ENCODE assay signal across 24 cellular contexts in the genomic region with DNA sequence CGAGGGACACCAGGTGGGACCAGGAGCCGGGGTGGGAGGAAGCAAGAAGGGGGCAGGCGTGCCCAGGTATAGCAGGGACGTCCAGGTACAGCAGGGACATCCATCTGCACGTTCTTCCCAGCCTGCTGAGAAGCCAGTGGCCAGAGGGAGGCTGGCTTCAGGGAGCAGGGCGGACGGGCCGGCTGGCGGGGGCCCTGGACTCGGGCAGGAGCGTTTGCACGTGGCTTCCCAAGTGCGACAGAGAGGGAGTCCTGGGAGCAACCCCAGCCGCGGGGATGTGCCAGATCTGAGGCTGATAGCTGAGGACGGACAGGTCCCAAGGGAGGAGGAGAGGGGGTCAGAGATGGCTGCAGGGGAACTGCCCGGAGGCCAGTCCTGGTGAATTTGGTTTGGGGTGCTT. TPM values are rescaled to one million over a fixed set of nuclear protein-coding genes. Genes with fewer than 3 reads are reported as not detected.
DNase-seq lines count a peak whose midpoint lies in the region; ATAC-seq and TF ChIP-seq lines count a peak whose summit lies in the region.
"Had no signal": no experiment of that assay in that cellular context is flagged by ENCODE, and none has a peak within 500 bp of the region (broad histone marks: within the 10 kb centered on the region; RNA-seq: fewer than 3 reads in every experiment).

No MANE protein-coding gene starts in this region.

- no peak overlapping the region for H2BK120ac ChIP-seq in IMR-90 (ENCODE audit: low read depth, low read length)

- H2BK15ac ChIP-seq in IMR-90 (ENCODE audit: low read depth, low read length), result no peak overlapping the region

- POLR2A ChIA-PET in IMR-90 (lab: Charles Lee; ENCODE audit: unreplicated experiment), result no interaction called here
- POLR2A ChIA-PET in CD4-positive, alpha-beta memory T cell (lab: Charles Lee; ENCODE audit: partially characterized antibody), result no interaction called here

- no peak overlapping the region for H3K23ac ChIP-seq in IMR-90 (ENCODE audit: low read depth, low read length)

- no peaks in the 10 kb centered on the region for H3K9me3 ChIP-seq in IMR-90 (ENCODE audit: control insufficient read depth, insufficient read depth, low read length)
- no peaks in the 10 kb centered on the region for H3K9me3 ChIP-seq in transverse colon
- no peaks in the 10 kb centered on the region for H3K9me3 ChIP-seq in CD4-positive, alpha-beta memory T cell (ENCODE audit: control insufficient read depth in 1 of 2, low read length in 2 of 2)
- H3K9me3 ChIP-seq: testis had no signal

- in situ Hi-C loops in IMR-90 (cut with MboI; ENCODE audit: low sequenced_read_pairs) (no loop called here), transverse colon (cut with MboI; ENCODE audit: low pct_ligation_motif_present in 1 of 4, low pct_unique_long_range_greater_than_20kb in 1 of 4, low sequenced_read_pairs in 3 of 4) (no loop called here)

- peaks cover 63 to 70% of the 10 kb centered on the region in 2 donors for H3K4me1 Mint-ChIP-seq in natural killer cell
- H3K4me1 Mint-ChIP-seq in CD4-positive, alpha-beta memory T cell, result peaks cover 11 to 37% (median 24%) of the 10 kb centered on the region in 4 donors

- H3K4me3 ChIP-seq in IMR-90 (ENCODE audit: insufficient read depth, low read depth, low read length), result no peak overlapping the region
- no peak overlapping the region for H3K4me3 ChIP-seq in transverse colon
- no peak overlapping the region for H3K4me3 ChIP-seq in CD4-positive, alpha-beta memory T cell (ENCODE audit: low read length in 2 of 2)
- H3K4me3 ChIP-seq: GM12878, hepatocyte, testis had no signal

- no peak overlapping the region for H4K5ac ChIP-seq in IMR-90 (ENCODE audit: low read depth, low read length)

- no peak overlapping the region for H2AK5ac ChIP-seq in IMR-90 (ENCODE audit: low read depth, low read length)

- peak overlapping the region; percentile 69 to 70 for H3K27ac Mint-ChIP-seq in natural killer cell
- H3K27ac Mint-ChIP-seq in CD4-positive, alpha-beta memory T cell, result peak overlapping the region in 2 of 7 donors; percentile 53 to 72

- H3K27me3 Mint-ChIP-seq in natural killer cell (ENCODE audit: low read depth in 2 of 2), result no peaks in the 10 kb centered on the region
- H3K27me3 Mint-ChIP-seq in CD4-positive, alpha-beta memory T cell, result no peaks in the 10 kb centered on the region
- H3K27me3 Mint-ChIP-seq: activated naive CD4-positive, alpha-beta T cell treated with anti-CD3 and anti-CD28 coated beads, Interleukin-2, amount 10 ng/mL, durations not matched to agents 7 days and 5 days had no signal

- no peak overlapping the region for H4K8ac ChIP-seq in IMR-90 (ENCODE audit: low read depth in 2 of 2, low read length in 2 of 2)

- H3K4me2 ChIP-seq in IMR-90 (ENCODE audit: low read depth, low read length), result no peak overlapping the region
- H3K4me2 ChIP-seq: hepatocyte had no signal

- peak overlapping the region; percentile 37 for H2AFZ ChIP-seq in IMR-90 (replicated peaks; ENCODE audit: low read length, poor library complexity)
- H2AFZ ChIP-seq: hepatocyte had no signal

- H4K20me1 ChIP-seq in IMR-90 (ENCODE audit: insufficient read depth, low read length), result peaks cover 84% of the 10 kb centered on the region

- H4K91ac ChIP-seq in IMR-90 (ENCODE audit: insufficient read depth, low read depth, low read length), result no peak overlapping the region

- no peak for TF ChIP-seq EP300 in transverse colon (IDR thresholded peaks at IDR 0.05; ENCODE audit: low read depth)

- no peaks in the 10 kb centered on the region for H3K9me3 Mint-ChIP-seq in natural killer cell
- no peaks in the 10 kb centered on the region for H3K9me3 Mint-ChIP-seq in CD4-positive, alpha-beta memory T cell
- H3K9me3 Mint-ChIP-seq: activated naive CD4-positive, alpha-beta T cell treated with anti-CD3 and anti-CD28 coated beads, Interleukin-2, amount 10 ng/mL, durations not matched to agents 7 days and 5 days; neural crest cell had no signal

- peak overlapping the region; percentile 74 for H3K4me3 Mint-ChIP-seq in natural killer cell
- no peak overlapping the region for H3K4me3 Mint-ChIP-seq in CD4-positive, alpha-beta memory T cell
- H3K4me3 Mint-ChIP-seq: activated naive CD4-positive, alpha-beta T cell treated with anti-CD3 and anti-CD28 coated beads, Interleukin-2, amount 10 ng/mL, durations not matched to agents 7 days and 5 days; neural crest cell had no signal

- no peak overlapping the region for H3K18ac ChIP-seq in IMR-90 (ENCODE audit: low read depth, low read length)

- 0 out of 2 replicates have a peak overlapping the region, but pooled peaks have one; percentile 9 for H3K4ac ChIP-seq in IMR-90 (ENCODE audit: low read depth, low read length)

- H3K27me3 ChIP-seq in IMR-90 (ENCODE audit: control insufficient read depth, insufficient read depth, low read length) (no peaks in the 10 kb centered on the region), transverse colon (no peaks in the 10 kb centered on the region)
- H3K27me3 ChIP-seq in CD4-positive, alpha-beta memory T cell (ENCODE audit: insufficient read depth, low read length), result no peaks in the 10 kb centered on the region
- H3K27me3 ChIP-seq: hepatocyte, testis had no signal

- TF ChIP-seq RAD21 in IMR-90 (IDR thresholded peaks at IDR 0.05; ENCODE audit: low read length), result no peak

- no peak for DNase-seq in IMR-90
- DNase-seq in caudate nucleus (lab: John Stamatoyannopoulos, UW), result no peak
- no peak for DNase-seq in natural killer cell
- no peak for DNase-seq in transverse colon
- DNase-seq in CD4-positive, alpha-beta memory T cell, result no peak
- DNase-seq in hypothalamus (lab: John Stamatoyannopoulos, UW), result no peak
- DNase-seq in midbrain (lab: John Stamatoyannopoulos, UW), result no peak
- DNase-seq: activated CD4-positive, alpha-beta T cell treated with anti-CD3 and anti-CD28 coated beads, Interleukin-2, amount 50 U/mL, for 1 hour; activated naive CD4-positive, alpha-beta T cell treated with anti-CD3 and anti-CD28 coated beads, Interleukin-2, amount 10 ng/mL, durations not matched to agents 7 days and 5 days; activated T-cell treated with anti-CD3 and anti-CD28 coated beads for 4 hours; GF-D8; islet precursor cell; NCI-H146; NCI-H2171 treated with DMSO at 0.1 percent for 48 hours; NCI-H774; OCI-M1; SIG-M5; stimulated activated CD4-positive, alpha-beta T cell treated with anti-CD3 and anti-CD28 coated beads, Interleukin-12 subunit alpha, Interleukin-12 subunit beta, amount 100 ng/mL, for 4 hours; stimulated activated CD8-positive, alpha-beta memory T cell treated with anti-CD3 and anti-CD28 coated beads, Interleukin-4, amount 100 ng/mL, for 48 hours; T-helper 1 cell; testis had no signal

- H3K9ac ChIP-seq in IMR-90 (ENCODE audit: low read depth, low read length), result no peak overlapping the region

- CTCF ChIA-PET in IMR-90 (lab: Yijun Ruan, JAX), result no interaction called here
- CTCF ChIA-PET in CD4-positive, alpha-beta memory T cell (lab: Charles Lee; ENCODE audit: partially characterized antibody), result no interaction called here

- peaks cover 25% of the 10 kb centered on the region for H3K9me1 ChIP-seq in IMR-90 (ENCODE audit: insufficient read depth, low read length)

- TF ChIP-seq POLR2A in IMR-90 (IDR thresholded peaks at IDR 0.05; ENCODE audit: low read depth, low read length) (no peak), transverse colon (IDR thresholded peaks at IDR 0.05) (no peak)

- H3K56ac ChIP-seq in IMR-90 (ENCODE audit: extremely low read depth, insufficient read depth, low read length), result no peak overlapping the region

- H3K36me3 ChIP-seq in IMR-90 (ENCODE audit: control insufficient read depth, insufficient read depth, low read length), result peaks cover 47% of the 10 kb centered on the region
- no peaks in the 10 kb centered on the region for H3K36me3 ChIP-seq in transverse colon
- H3K36me3 ChIP-seq in CD4-positive, alpha-beta memory T cell (ENCODE audit: insufficient read depth, low read length), result peaks cover 17% of the 10 kb centered on the region

- H3K14ac ChIP-seq in IMR-90 (replicated peaks; ENCODE audit: low read depth, low read length), result no peak overlapping the region

- 88% methylated on average over 3 of the region's 17 CpGs; no CpG with 5 or more reads in 1 of the 2 experiments for WGBS in IMR-90 (ENCODE audit: extremely low coverage in 2 of 2, insufficient read length in 1 of 2), 2 experiments
- 89% methylated on average over 17 of the region's 17 CpGs; no CpG with 5 or more reads in 1 of the 2 donors for WGBS in transverse colon (ENCODE audit: low coverage in 1 of 2), 2 donors

- H3K79me1 ChIP-seq in IMR-90 (ENCODE audit: low read depth in 1 of 2, low read length in 2 of 2), result peaks cover 27 to 91% of the 10 kb centered on the region in 2 experiments

- peak overlapping the region; percentile 24 for H2AK9ac ChIP-seq in IMR-90 (replicated peaks; ENCODE audit: low read depth, low read length, poor library complexity)

- ATAC-seq in IMR-90 (ENCODE audit: low read depth) (no peak), natural killer cell (no peak)
- ATAC-seq: GM12878 had no signal

- intact Hi-C loops in IMR-90 (cut with micrococcal nuclease) (no loop called here), natural killer cell (cut with micrococcal nuclease) (no loop called here), transverse colon (cut with DNase I; ENCODE audit: low total_unique reads) (no loop called here)
- intact Hi-C loops in CD4-positive, alpha-beta memory T cell (cut with micrococcal nuclease), result no loop called here

- dilution Hi-C loops in IMR-90 (cut with HindIII; ENCODE audit: low sequenced_read_pairs, unreplicated experiment), result no loop called here

- no TSS peak for BruUV-seq in IMR-90 (replicated peaks; lab: Mats Ljungman, UMichigan)

- no peak overlapping the region for H2BK20ac ChIP-seq in IMR-90 (ENCODE audit: low read depth, low read length)

- no peaks in the 10 kb centered on the region for H3K36me3 Mint-ChIP-seq in natural killer cell
- peaks cover 34 to 59% of the 10 kb centered on the region in 2 donors for H3K36me3 Mint-ChIP-seq in CD4-positive, alpha-beta memory T cell

- TF ChIP-seq CTCF in IMR-90 (conservative IDR thresholded peaks at IDR 0.05; ENCODE audit: low read depth, low read length), result no peak
- no peak for TF ChIP-seq CTCF in natural killer cell (IDR thresholded peaks at IDR 0.05)
- TF ChIP-seq CTCF in transverse colon (IDR thresholded peaks at IDR 0.05), result no peak

- peaks cover 16% of the 10 kb centered on the region for H3K4me1 ChIP-seq in IMR-90 (ENCODE audit: control insufficient read depth, insufficient read depth, low read length)
- H3K4me1 ChIP-seq in transverse colon, result peaks cover 16 to 38% (median 25%) of the 10 kb centered on the region in 4 donors
- no peaks in the 10 kb centered on the region for H3K4me1 ChIP-seq in CD4-positive, alpha-beta memory T cell (ENCODE audit: insufficient read depth, low read length)

- H2BK5ac ChIP-seq in IMR-90 (ENCODE audit: low read depth, low read length, poor library complexity, severe bottlenecking), result no peak overlapping the region

- H3K27ac ChIP-seq in IMR-90 (ENCODE audit: insufficient read depth, low read length), result no peak overlapping the region
- peak overlapping the region; percentile 8 for H3K27ac ChIP-seq in caudate nucleus (ENCODE audit: low read depth, low read length)
- H3K27ac ChIP-seq in transverse colon, result peak overlapping the region; percentile 26 to 64 (median 56)
- H3K27ac ChIP-seq in CD4-positive, alpha-beta memory T cell (ENCODE audit: low read depth, low read length), result no peak overlapping the region
- H3K27ac ChIP-seq: hepatocyte, testis had no signal

RNA-seq across cellular contexts. Expression of a gene that starts 36.7 kb away (rescaled TPM):
- total RNA-seq in IMR-90 (2012; rRNA removed) (59.7 and 61.8 TPM in 2 replicates), natural killer cell (100 to 1,000 TPM; 321 to 378 (median 365) TPM), transverse colon (100 to 1,000 TPM; 102 to 246 (median 151) TPM)
- 77.8 and 91.3 TPM in 2 replicates for polyA plus RNA-seq in IMR-90 (2012; rRNA removed)
- polyA plus RNA-seq in IMR-90 (2012; cell fraction: cytosol; rRNA removed), result 40.1 and 51.5 TPM in 2 replicates
- polyA plus RNA-seq in IMR-90 (2012; cell fraction: nucleus; rRNA removed; ENCODE audit: low replicate concordance), result 248 and 366 TPM in 2 replicates
- total RNA-seq in CD4-positive, alpha-beta memory T cell, result 100 to 1,000 TPM; 176 to 181 TPM
- polyA plus RNA-seq in CD4-positive, alpha-beta memory T cell, result 10 to 100 TPM in 1 of 2 donors, 1 to 10 TPM in 1; 1.3 to 25.8 TPM

RNA-seq across cellular contexts. Expression of a gene that starts 37.0 kb away (rescaled TPM):
- total RNA-seq in IMR-90 (2012; rRNA removed) (3.4 and 3.9 TPM in 2 replicates), natural killer cell (10 to 100 TPM; 10.3 to 13.5 (median 10.4) TPM), transverse colon (10 to 100 TPM in 2 of 4 donors, 1 to 10 TPM in 2; 4.4 to 13.8 (median 10.3) TPM)
- polyA plus RNA-seq in IMR-90 (2012; rRNA removed), result 12.8 and 14.2 TPM in 2 replicates
- 5.6 and 11.0 TPM in 2 replicates for polyA plus RNA-seq in IMR-90 (2012; cell fraction: cytosol; rRNA removed)
- polyA plus RNA-seq in IMR-90 (2012; cell fraction: nucleus; rRNA removed; ENCODE audit: low replicate concordance), result 9.8 and 12.0 TPM in 2 replicates
- 10 to 100 TPM; 20.0 to 20.9 TPM for total RNA-seq in CD4-positive, alpha-beta memory T cell
- 10 to 100 TPM in 1 of 2 donors, 1 to 10 TPM in 1; 5.7 to 11.2 TPM for polyA plus RNA-seq in CD4-positive, alpha-beta memory T cell

Comparison
In these comparisons a context has a peak if more than half of its experiments do, and no peak if none do; other contexts are left out.
1. H3K27ac ChIP-seq: peak in caudate nucleus (single experiment) and transverse colon (4 of 4); none in IMR-90 (single experiment) and CD4-positive, alpha-beta memory T cell (single experiment).